In genomic region chr7:26201261-26202018, GRCh38 we compare ENCODE assay signal across 8 cellular contexts. TPM values are rescaled to one million over a fixed set of nuclear protein-coding genes. Genes with fewer than 3 reads are reported as not detected.
A peak's percentile ranks its signal among the peaks of the same experiment; 100 is the strongest.
DNase-seq lines count a peak whose midpoint lies in the region; ATAC-seq and FAIRE-seq lines count a peak whose summit lies in the region.

TSS of gene CBX3 (plus strand) at chr7:26201745. CDS start at chr7:26202999, 1,254 bp downstream.

- peak within 1 kb of the TSS; percentile 53 for H3K4me2 ChIP-seq in mesendoderm (ENCODE audit: low read length)

- H3K36me3 ChIP-seq in endocrine pancreas (ENCODE audit: control insufficient read depth, insufficient read depth, low read length) (peaks cover 5% of the 10 kb centered on the region), mesendoderm (ENCODE audit: control insufficient read depth, insufficient read depth, low read length) (peaks cover 6% of the 10 kb centered on the region)

- ATAC-seq in GM21367 (IDR thresholded peaks at IDR 0.05; ENCODE audit: unreplicated experiment): peak; percentile 43

- FAIRE-seq in HTR-8/SVneo (lab: Jason Lieb, UNC): peak; percentile 42

- DNase-seq in COLO829 (ENCODE audit: low spot score): peak; percentile 79
- peak; percentile 77 for DNase-seq in HTR-8/SVneo (ENCODE audit: insufficient read length, low spot score)
- DNase-seq in NOMO-1 treated with dmso at 0.1 percent for 144 hours (lab: John Stamatoyannopoulos, UW; ENCODE audit: unreplicated experiment): peak; percentile 96
- peak; percentile 78 to 87 (median 80) for DNase-seq in activated CD8-positive, alpha-beta memory T cell treated with anti-CD3 and anti-CD28 coated beads for 48 hours (ENCODE audit: low read depth in 2 of 3, low spot score in 2 of 3)
- peak; percentile 98 for DNase-seq in mesendoderm
- DNase-seq in stimulated activated CD8-positive, alpha-beta memory T cell treated with anti-CD3 and anti-CD28 coated beads, Interleukin-15, amount 100 ng/mL, for 1 hour (ENCODE audit: low read depth): peak; percentile 80

- peaks cover 79% of the 10 kb centered on the region for H3K79me2 ChIP-seq in mesendoderm (ENCODE audit: control insufficient read depth, insufficient read depth, low read length)

- H3K4ac ChIP-seq in mesendoderm (ENCODE audit: low read depth, low read length): peak within 1 kb of the TSS; percentile 100

- H3K18ac ChIP-seq in mesendoderm (ENCODE audit: low read length): peak within 1 kb of the TSS; percentile 99

- H3K79me1 ChIP-seq in mesendoderm (ENCODE audit: low read length): no peaks in the 10 kb centered on the region

- peak within 1 kb of the TSS; percentile 71 for H3K23ac ChIP-seq in mesendoderm (ENCODE audit: low read length)

- H4K8ac ChIP-seq in mesendoderm (ENCODE audit: low read depth, low read length): peak within 1 kb of the TSS; percentile 70

- peak within 1 kb of the TSS; percentile 100 for H3K4me3 ChIP-seq in endocrine pancreas (ENCODE audit: control insufficient read depth, insufficient read depth, low read length)
- H3K4me3 ChIP-seq in mesendoderm (ENCODE audit: low read length): peak within 1 kb of the TSS; percentile 100

- H3K56ac ChIP-seq in mesendoderm (ENCODE audit: low read length): peak within 1 kb of the TSS; percentile 99

- peak within 1 kb of the TSS; percentile 6 for H2AK5ac ChIP-seq in mesendoderm (ENCODE audit: low read length)

- no CpG with 5 or more reads among the region's 84 CpGs for WGBS in mesendoderm (ENCODE audit: extremely low coverage, insufficient coverage, low lambda C conversion rate)

- H3K4me1 ChIP-seq in endocrine pancreas (ENCODE audit: control insufficient read depth, insufficient read depth, low read length): peaks cover 30% of the 10 kb centered on the region
- peaks cover 5% of the 10 kb centered on the region for H3K4me1 ChIP-seq in mesendoderm (ENCODE audit: control insufficient read depth, low read depth, low read length)

- H2BK5ac ChIP-seq in mesendoderm (ENCODE audit: low read length): peak within 1 kb of the TSS; percentile 98

- H4K5ac ChIP-seq in mesendoderm (ENCODE audit: low read length): no peak within 1 kb of the TSS

- peak within 1 kb of the TSS; percentile 99 for H3K27ac ChIP-seq in mesendoderm (ENCODE audit: low read depth, low read length)

- H2BK120ac ChIP-seq in mesendoderm (ENCODE audit: low read depth, low read length): peak within 1 kb of the TSS; percentile 99

- peak within 1 kb of the TSS; percentile 99 for H3K9ac ChIP-seq in endocrine pancreas (ENCODE audit: control insufficient read depth, insufficient read depth, low read length)
- peak within 1 kb of the TSS; percentile 100 for H3K9ac ChIP-seq in mesendoderm (ENCODE audit: low read length)

- H2BK15ac ChIP-seq in mesendoderm (replicated peaks; ENCODE audit: low read depth): peak within 1 kb of the TSS; percentile 97

- no peaks in the 10 kb centered on the region for H3K27me3 ChIP-seq in endocrine pancreas (ENCODE audit: control insufficient read depth, insufficient read depth, low read length)
- no peaks in the 10 kb centered on the region for H3K27me3 ChIP-seq in mesendoderm (ENCODE audit: insufficient read depth, low read length, poor library complexity)

- H3K9me3 ChIP-seq in endocrine pancreas (ENCODE audit: control insufficient read depth, low read length): no peaks in the 10 kb centered on the region

RNA-seq across cellular contexts. Expression of gene CBX3, which starts in this region (rescaled TPM):
- polyA plus RNA-seq in mesendoderm (2013, experiment 1 of 2): 207 TPM
- polyA plus RNA-seq in mesendoderm (2013, experiment 2 of 2): 206 TPM

Comparison
In these comparisons a context has a peak if more than half of its experiments do, and no peak if none do; other contexts are left out.
1. Peak in every context shown above with its lines: DNase-seq, ATAC-seq, H3K4me3 ChIP-seq and H3K27ac ChIP-seq.